ENCODE assay signal across 16 cellular contexts in the genomic region with DNA sequence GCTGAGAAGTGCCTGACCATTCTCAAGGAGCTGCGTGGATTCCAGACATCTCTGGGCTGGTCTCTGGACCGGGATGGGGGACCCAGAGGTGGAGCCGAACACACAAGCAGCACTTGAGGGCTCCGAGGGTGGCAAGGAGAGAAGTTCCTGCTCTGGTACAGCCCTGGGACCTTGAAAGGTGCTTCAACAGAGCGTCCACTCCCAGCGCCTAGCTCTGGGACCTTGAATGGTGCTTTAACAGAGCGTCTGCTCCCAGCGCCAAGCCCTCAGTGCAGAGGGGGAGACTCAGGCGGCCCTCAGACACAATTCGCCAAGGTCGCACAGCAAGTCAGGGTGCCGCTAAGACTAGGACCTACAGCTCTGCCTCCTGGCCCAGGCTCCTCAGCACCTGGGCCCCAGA. TPM values are rescaled to one million over a fixed set of nuclear protein-coding genes. Genes with fewer than 3 reads are reported as not detected.
"Had no signal": no experiment of that assay in that cellular context is flagged by ENCODE, and none has a peak within 500 bp of the region (broad histone marks: within the 10 kb centered on the region; RNA-seq: fewer than 3 reads in every experiment).

No MANE protein-coding gene starts in this region.

- H3K4me3 ChIP-seq: adrenal gland, upper lobe of right lung had no signal

- H3K27me3 ChIP-seq: right atrium auricular region had no signal

- H3K4me3 Mint-ChIP-seq: activated T-cell treated with anti-CD3 and anti-CD28 coated beads, Interleukin-2, amount 50 U/mL, for 4 hours; endodermal cell; stimulated activated memory B cell treated with anti-CD40 and anti-IgM and Interleukin-4, amounts not matched to agents 10 μg/mL and 1 μg/mL and 100 μg/mL, for 72 hours; T-cell had no signal

- DNase-seq: activated CD4-positive, alpha-beta T cell treated with anti-CD3 and anti-CD28 coated beads, Interleukin-2, amount 50 U/mL, for 48 hours; activated T-cell treated with anti-CD3 and anti-CD28 coated beads, Interleukin-2, amount 50 U/mL, for 4 hours; adrenal gland; cerebellar nuclear complex; endodermal cell; erythroblast; hypothalamus; kidney glomerular epithelial cell; small intestine; T-cell; upper lobe of right lung had no signal

- H3K36me3 ChIP-seq: adrenal gland, right atrium auricular region, upper lobe of right lung had no signal

- H3K27ac Mint-ChIP-seq: endodermal cell; stimulated activated memory B cell treated with anti-CD40 and anti-IgM and Interleukin-4, amounts not matched to agents 10 μg/mL and 1 μg/mL and 100 μg/mL, for 72 hours; T-cell had no signal

- H3K4me1 Mint-ChIP-seq: endodermal cell had no signal

- H3K9me3 Mint-ChIP-seq: activated T-cell treated with anti-CD3 and anti-CD28 coated beads, Interleukin-2, amount 50 U/mL, for 4 hours; endodermal cell; stimulated activated memory B cell treated with anti-CD40 and anti-IgM and Interleukin-4, amounts not matched to agents 10 μg/mL and 1 μg/mL and 100 μg/mL, for 72 hours; T-cell had no signal

- H3K36me3 Mint-ChIP-seq: stimulated activated memory B cell treated with anti-CD40 and anti-IgM and Interleukin-4, amounts not matched to agents 10 μg/mL and 1 μg/mL and 100 μg/mL, for 72 hours; T-cell had no signal

- H3K9me3 ChIP-seq: adrenal gland, right atrium auricular region, upper lobe of right lung had no signal

- H3K27ac ChIP-seq: adrenal gland, upper lobe of right lung had no signal

RNA-seq across cellular contexts. Expression of a gene that starts 10.6 kb away (rescaled TPM):
- total RNA-seq: activated T-cell treated with anti-CD3 and anti-CD28 coated beads, Interleukin-2, amount 50 U/mL, for 4 hours; dermis microvascular lymphatic vessel endothelial cell; endodermal cell; mesenteric fat pad; myocyte; T-cell; upper lobe of right lung had no signal
